8 cellular contexts compared by ENCODE assay signal in genomic region chr15:64355559-64356442, GRCh38. TPM values are rescaled to one million over a fixed set of nuclear protein-coding genes. Genes with fewer than 3 reads are reported as not detected.
DNase-seq lines count a peak whose midpoint lies in the region; ATAC-seq lines count a peak whose summit lies in the region.

Gene CSNK1G1 (minus strand): TSS chr15:64356173. CDS start chr15:64300499, 55,674 bp downstream.

- peaks cover 25% of the 10 kb centered on the region for H3K4me1 Mint-ChIP-seq in activated CD4-positive, alpha-beta T cell treated with anti-CD3 and anti-CD28 coated beads, Interleukin-2, amount 10 ng/mL, durations not matched to agents 7 days and 5 days

- H3K9me3 Mint-ChIP-seq in activated CD4-positive, alpha-beta T cell treated with anti-CD3 and anti-CD28 coated beads, Interleukin-2, amount 10 ng/mL, durations not matched to agents 7 days and 5 days, result no peaks in the 10 kb centered on the region

- CTCF ChIA-PET in activated CD4-positive, alpha-beta T cell treated with anti-CD3 and anti-CD28 coated beads, Interleukin-2, amount 10 ng/mL, durations not matched to agents 7 days and 5 days (lab: Charles Lee), result interaction anchor here (0.9 kb wide), 1 partner anchor 684 kb away, joined by 3 read pairs; no protein-coding TSS in a partner anchor

- POLR2A ChIA-PET in activated CD4-positive, alpha-beta T cell treated with anti-CD3 and anti-CD28 coated beads, Interleukin-2, amount 10 ng/mL, durations not matched to agents 7 days and 5 days (lab: Charles Lee), result no interaction called here

- no peaks in the 10 kb centered on the region for H3K27me3 Mint-ChIP-seq in activated CD4-positive, alpha-beta T cell treated with anti-CD3 and anti-CD28 coated beads, Interleukin-2, amount 10 ng/mL, durations not matched to agents 7 days and 5 days

- intact Hi-C loops in left colon (cut with DNase I, micrococcal nuclease), result loop anchor here in 1 of 2 donors (10.0 kb wide), 1 partner anchor 151 kb away; no protein-coding TSS in a partner anchor

- peaks cover 6% of the 10 kb centered on the region for H3K36me3 Mint-ChIP-seq in activated CD4-positive, alpha-beta T cell treated with anti-CD3 and anti-CD28 coated beads, Interleukin-2, amount 10 ng/mL, durations not matched to agents 7 days and 5 days (ENCODE audit: low read depth)

- DNase-seq in Ammon's horn (ENCODE audit: low spot score) (peak; percentile 99), NCI-H69 (lab: John Stamatoyannopoulos, UW) (peak; percentile 99), cortex of kidney (lab: John Stamatoyannopoulos, UW) (peak; percentile 30), left colon (peak; percentile 95)
- DNase-seq in activated CD4-positive, alpha-beta T cell treated with anti-CD3 and anti-CD28 coated beads, Interleukin-2, amount 10 ng/mL, durations not matched to agents 7 days and 5 days, result peak; percentile 94
- DNase-seq in stimulated activated CD4-positive, alpha-beta T cell treated with anti-CD3 and anti-CD28 coated beads, Interleukin-1b, Interleukin-23, amount 100 ng/mL, for 48 hours, result peak; percentile 92

- H3K27ac Mint-ChIP-seq in activated CD4-positive, alpha-beta T cell treated with anti-CD3 and anti-CD28 coated beads, Interleukin-2, amount 10 ng/mL, durations not matched to agents 7 days and 5 days, result peak within 1 kb of the TSS; percentile 85

- ATAC-seq in GM19328 (IDR thresholded peaks at IDR 0.05; ENCODE audit: unreplicated experiment), result peak; percentile 96
- peak; percentile 86 for ATAC-seq in HG03520 (IDR thresholded peaks at IDR 0.05; ENCODE audit: unreplicated experiment)
- peak; percentile 97 for ATAC-seq in left colon

- peak within 1 kb of the TSS; percentile 92 for H3K4me3 Mint-ChIP-seq in activated CD4-positive, alpha-beta T cell treated with anti-CD3 and anti-CD28 coated beads, Interleukin-2, amount 10 ng/mL, durations not matched to agents 7 days and 5 days

RNA-seq across cellular contexts. Expression of gene CSNK1G1, which starts in this region (rescaled TPM):
- total RNA-seq in activated CD4-positive, alpha-beta T cell treated with anti-CD3 and anti-CD28 coated beads, Interleukin-2, amount 10 ng/mL, durations not matched to agents 7 days and 5 days, result 10 to 100 TPM; 24.6 to 30.4 TPM
- 10 to 100 TPM; 19.9 to 20.4 TPM for total RNA-seq in left colon

Comparison
In these comparisons a context has a peak if more than half of its experiments do, and no peak if none do; other contexts are left out.
1. Peak in every context shown above with its lines: DNase-seq and ATAC-seq.
2. DNase-seq: peak in every context shown above with its lines; median percentile 99 in Ammon's horn; 99 in NCI-H69; 95 in left colon; 94 in activated CD4-positive, alpha-beta T cell treated with anti-CD3 and anti-CD28 coated beads, Interleukin-2, amount 10 ng/mL, durations not matched to agents 7 days and 5 days; 92 in stimulated activated CD4-positive, alpha-beta T cell treated with anti-CD3 and anti-CD28 coated beads, Interleukin-1b, Interleukin-23, amount 100 ng/mL, for 48 hours; 30 in cortex of kidney.